In genomic region chr15:65951007-65951406, GRCh38 we compare ENCODE assay signal across 8 cellular contexts.
"Had no signal": no experiment of that assay in that cellular context is flagged by ENCODE, and none has a peak within 500 bp of the region (broad histone marks: within the 10 kb centered on the region; RNA-seq: fewer than 3 reads in every experiment).

No MANE protein-coding gene starts in this region.

- H3K27ac ChIP-seq: HL-60 had no signal

- H3K4me2 ChIP-seq: GM23338 had no signal

- FAIRE-seq: H1, H54, HepG2 had no signal

- H3K4me3 ChIP-seq: GM23338 had no signal

- H2AFZ ChIP-seq: GM23338 had no signal

- DNase-seq: H9, HCEC 1CT, KG1 had no signal

- ATAC-seq: GM23338, HepG2 had no signal
